14 cellular contexts compared by ENCODE assay signal in genomic region chr18:34913837-34914755, GRCh38.
DNase-seq lines count a peak whose midpoint lies in the region; ATAC-seq and TF ChIP-seq lines count a peak whose summit lies in the region.
"Had no signal": no experiment of that assay in that cellular context is flagged by ENCODE, and none has a peak within 500 bp of the region (broad histone marks: within the 10 kb centered on the region; RNA-seq: fewer than 3 reads in every experiment).

No MANE protein-coding gene starts in this region.

- no peak overlapping the region for H2BK5ac ChIP-seq in mesenchymal stem cell (ENCODE audit: low read depth, low read length, poor library complexity, severe bottlenecking)

- H3K9me3 ChIP-seq in mesenchymal stem cell (ENCODE audit: control insufficient read depth, low read length) (no peaks in the 10 kb centered on the region), transverse colon (no peaks in the 10 kb centered on the region)
- H3K9me3 ChIP-seq: heart right ventricle had no signal

- no peaks in the 10 kb centered on the region for H3K9me3 Mint-ChIP-seq in chondrocyte (ENCODE audit: low read depth)
- H3K9me3 Mint-ChIP-seq: dendritic cell treated with granulocyte-macrophage colony-stimulating factor and Interleukin-4, amounts not matched to agents 40 ng/mL and 50 ng/mL, for 4 days had no signal

- H3K9ac ChIP-seq in mesenchymal stem cell (ENCODE audit: low read length): no peak overlapping the region

- in situ Hi-C loops in transverse colon (cut with MboI; ENCODE audit: low pct_ligation_motif_present in 1 of 4, low pct_unique_long_range_greater_than_20kb in 1 of 4, low sequenced_read_pairs in 3 of 4): no loop called here

- no peaks in the 10 kb centered on the region for H3K36me3 ChIP-seq in mesenchymal stem cell (ENCODE audit: control insufficient read depth in 1 of 2, insufficient read depth in 2 of 2, low read depth in 1 of 2, low read length in 2 of 2)
- no peaks in the 10 kb centered on the region for H3K36me3 ChIP-seq in transverse colon
- H3K36me3 ChIP-seq: heart right ventricle had no signal

- H3K79me1 ChIP-seq in mesenchymal stem cell (replicated peaks; ENCODE audit: low read length, poor library complexity, severe bottlenecking): no peaks in the 10 kb centered on the region

- H3K27me3 Mint-ChIP-seq in chondrocyte (ENCODE audit: low read depth): no peaks in the 10 kb centered on the region
- H3K27me3 Mint-ChIP-seq: dendritic cell treated with granulocyte-macrophage colony-stimulating factor and Interleukin-4, amounts not matched to agents 40 ng/mL and 50 ng/mL, for 4 days had no signal

- H3K4me1 ChIP-seq in mesenchymal stem cell (ENCODE audit: control insufficient read depth, insufficient read depth, low read depth, low read length) (peaks cover 7% of the 10 kb centered on the region), transverse colon (peaks cover 0 to 16% (median 5%) of the 10 kb centered on the region in 4 donors)

- H2BK12ac ChIP-seq in mesenchymal stem cell (ENCODE audit: low read length in 2 of 2): peak overlapping the region; percentile 44 to 98

- H3K4me2 ChIP-seq in mesenchymal stem cell (ENCODE audit: low read length, poor library complexity, severe bottlenecking): no peak overlapping the region

- peak overlapping the region; percentile 33 for H4K8ac ChIP-seq in mesenchymal stem cell (ENCODE audit: low read length)

- no peak overlapping the region for H2AK5ac ChIP-seq in mesenchymal stem cell (ENCODE audit: low read length, severe bottlenecking)

- peaks cover 50% of the 10 kb centered on the region for H3K4me1 Mint-ChIP-seq in chondrocyte (ENCODE audit: low read depth)

- H3K4me3 Mint-ChIP-seq in chondrocyte (ENCODE audit: unreplicated experiment): no peak overlapping the region
- H3K4me3 Mint-ChIP-seq: dendritic cell treated with granulocyte-macrophage colony-stimulating factor and Interleukin-4, amounts not matched to agents 40 ng/mL and 50 ng/mL, for 4 days had no signal

- H2AFZ ChIP-seq in mesenchymal stem cell (ENCODE audit: low read depth, low read length): peak overlapping the region; percentile 29

- H4K91ac ChIP-seq in mesenchymal stem cell (ENCODE audit: low read length): peak overlapping the region; percentile 14

- no peak for ATAC-seq in esophagus mucosa
- ATAC-seq: heart right ventricle had no signal

- intact Hi-C loops in transverse colon (cut with DNase I; ENCODE audit: low total_unique reads): no loop called here

- no peak overlapping the region for H3K14ac ChIP-seq in mesenchymal stem cell (ENCODE audit: low read length in 2 of 2)

- peak overlapping the region; percentile 92 for H3K27ac Mint-ChIP-seq in chondrocyte (ENCODE audit: unreplicated experiment)
- H3K27ac Mint-ChIP-seq: dendritic cell treated with granulocyte-macrophage colony-stimulating factor and Interleukin-4, amounts not matched to agents 40 ng/mL and 50 ng/mL, for 4 days had no signal

- no peak overlapping the region for H3K23ac ChIP-seq in mesenchymal stem cell (ENCODE audit: low read length in 2 of 2)

- peak overlapping the region; percentile 36 for H3K27ac ChIP-seq in mesenchymal stem cell (ENCODE audit: low read length, poor library complexity, severe bottlenecking)
- peak overlapping the region in 2 of 4 donors; percentile 16 to 31 for H3K27ac ChIP-seq in transverse colon
- H3K27ac ChIP-seq: heart right ventricle, SK-N-MC, skin epidermis had no signal

- WGBS in mesenchymal stem cell: 74% methylated on average over 3 of the region's 4 CpGs
- 60 to 62% methylated on average over 2 to 4 of the region's 4 CpGs for WGBS in transverse colon (ENCODE audit: low coverage in 1 of 2), 2 donors

- H3K18ac ChIP-seq in mesenchymal stem cell (ENCODE audit: low read depth in 1 of 2, low read length in 2 of 2): peak overlapping the region; percentile 50 to 96

- peak; percentile 38 for TF ChIP-seq EP300 in transverse colon (IDR thresholded peaks at IDR 0.05; ENCODE audit: low read depth)

- TF ChIP-seq CTCF in chondrocyte (IDR thresholded peaks at IDR 0.05) (no peak), transverse colon (IDR thresholded peaks at IDR 0.05) (no peak)

- H2BK15ac ChIP-seq in mesenchymal stem cell (ENCODE audit: low read depth, poor library complexity, severe bottlenecking): no peak overlapping the region

- DNase-seq in M059J (ENCODE audit: low read depth) (peak; percentile 30), chondrocyte (ENCODE audit: low spot score) (no peak), mesenchymal stem cell (peak; percentile 89), transverse colon (no peak), NCI-H345 (lab: John Stamatoyannopoulos, UW) (no peak)
- DNase-seq in stimulated activated CD4-positive, alpha-beta T cell treated with anti-CD3 and anti-CD28 coated beads, Interleukin-2, amount 100 ng/mL, for 48 hours: no peak
- DNase-seq: activated gamma-delta T cell treated with Interleukin-2 at 50 U/mL for 16 hours, heart right ventricle, NCI-H1417 treated with DMSO at 0.1 percent for 48 hours, NCI-H82 had no signal

- peak overlapping the region in 1 of 2 experiments; percentile 58 for H3K4ac ChIP-seq in mesenchymal stem cell (ENCODE audit: low read depth in 1 of 2, low read length in 2 of 2)

- H3K36me3 Mint-ChIP-seq in chondrocyte (ENCODE audit: low read depth): no peaks in the 10 kb centered on the region

- no peak for TF ChIP-seq POLR2A in transverse colon (IDR thresholded peaks at IDR 0.05)

- H2BK120ac ChIP-seq in mesenchymal stem cell (ENCODE audit: low read depth, low read length): peak overlapping the region; percentile 54

- H3K4me3 ChIP-seq in mesenchymal stem cell (ENCODE audit: insufficient read depth in 1 of 2, low read depth in 1 of 2, low read length in 2 of 2) (no peak overlapping the region), transverse colon (no peak overlapping the region)
- H3K4me3 ChIP-seq: heart right ventricle, SK-N-MC, skin epidermis had no signal

- H3K27me3 ChIP-seq in mesenchymal stem cell (ENCODE audit: control insufficient read depth in 1 of 2, insufficient read depth in 1 of 2, low read length in 2 of 2) (no peaks in the 10 kb centered on the region), transverse colon (no peaks in the 10 kb centered on the region)
- H3K27me3 ChIP-seq: heart right ventricle had no signal

Comparison
In these comparisons a context has a peak if more than half of its experiments do, and no peak if none do; other contexts are left out.
1. DNase-seq: peak in M059J (single experiment) and mesenchymal stem cell (single experiment); none in chondrocyte (single experiment), transverse colon (single experiment), stimulated activated CD4-positive, alpha-beta T cell treated with anti-CD3 and anti-CD28 coated beads, Interleukin-2, amount 100 ng/mL, for 48 hours (0 of 2) and NCI-H345 (single experiment).